ENCODE assay signal across 8 cellular contexts in the genomic region with DNA sequence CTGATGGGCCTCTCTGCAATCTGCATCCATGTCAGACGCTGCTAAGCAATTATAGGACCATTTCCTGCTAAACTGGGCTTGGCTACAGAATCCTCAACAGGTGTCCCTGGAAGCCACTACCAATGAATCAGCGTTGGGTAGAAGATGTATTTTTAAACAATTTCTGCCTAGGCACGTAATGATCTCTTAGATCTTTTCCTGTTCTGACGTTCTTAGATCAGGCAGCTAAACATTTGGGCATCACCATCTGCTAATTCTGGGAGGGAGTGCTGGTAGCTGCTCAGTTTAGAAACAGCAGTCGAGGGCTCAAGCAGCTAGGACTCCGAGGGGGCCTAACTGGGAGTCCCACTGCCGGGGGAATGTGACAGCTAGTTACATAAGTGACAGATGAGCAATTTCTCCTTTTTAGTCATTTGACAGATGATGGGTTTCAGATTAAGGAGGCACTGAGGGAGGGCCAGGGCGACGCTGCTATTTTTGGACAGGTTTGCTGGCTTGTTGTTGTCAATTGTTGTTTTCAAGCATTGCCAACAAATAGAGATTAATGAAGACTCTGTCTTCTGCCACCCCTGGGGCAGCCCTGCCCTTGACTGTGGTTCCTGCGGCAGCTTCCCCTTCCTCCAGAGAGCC.
DNase-seq lines count a peak whose midpoint lies in the region; ATAC-seq lines count a peak whose summit lies in the region.

No MANE protein-coding gene starts in this region.

- ATAC-seq in GM19035 (IDR thresholded peaks at IDR 0.05; ENCODE audit: unreplicated experiment) (peak; percentile 87), HG02798 (IDR thresholded peaks at IDR 0.05; ENCODE audit: poor library complexity, unreplicated experiment) (peak; percentile 85)

- DNase-seq in NCI-H446 (lab: John Stamatoyannopoulos, UW) (peak; percentile 47 to 83), putamen (ENCODE audit: low spot score) (peak; percentile 70), A172 (ENCODE audit: low spot score) (no peak), activated gamma-delta T cell (lab: John Stamatoyannopoulos, UW) (no peak), NCI-H2196 treated with DMSO at 0.1 percent for 48 hours (lab: John Stamatoyannopoulos, UW; ENCODE audit: unreplicated experiment) (no peak), NCI-H748 treated with DMSO at 0.1 percent for 48 hours (lab: John Stamatoyannopoulos, UW) (no peak)

Comparison
In these comparisons a context has a peak if more than half of its experiments do, and no peak if none do; other contexts are left out.
1. DNase-seq: peak in NCI-H446 (2 of 2) and putamen (single experiment); none in A172 (single experiment), activated gamma-delta T cell (single experiment), NCI-H2196 treated with DMSO at 0.1 percent for 48 hours (single experiment) and NCI-H748 treated with DMSO at 0.1 percent for 48 hours (single experiment).